ENCODE assay signal across 17 cellular contexts in genomic region chr2:42182654-42183308, GRCh38. TPM values are rescaled to one million over a fixed set of nuclear protein-coding genes. Genes with fewer than 3 reads are reported as not detected.
DNase-seq lines count a peak whose midpoint lies in the region; ATAC-seq lines count a peak whose summit lies in the region.
"Had no signal": no experiment of that assay in that cellular context is flagged by ENCODE, and none has a peak within 500 bp of the region (broad histone marks: within the 10 kb centered on the region; RNA-seq: fewer than 3 reads in every experiment).

No MANE protein-coding gene starts in this region.

- no peak overlapping the region for H3K4me3 ChIP-seq in trophoblast cell (ENCODE audit: low read depth, low read length)
- H3K4me3 ChIP-seq: ascending aorta, gastrocnemius medialis, HAP-1, left lung, prostate gland, uterus had no signal

- H3K4ac ChIP-seq in trophoblast cell (ENCODE audit: low read depth, low read length) = peak overlapping the region; percentile 40

- ATAC-seq in activated CD4-positive, alpha-beta T cell treated with anti-CD3 and anti-CD28 coated beads for 36 hours = no peak
- no peak for ATAC-seq in effector memory CD8-positive, alpha-beta T cell (replicated peaks)
- no peak for ATAC-seq in HG03442 (IDR thresholded peaks at IDR 0.05; ENCODE audit: unreplicated experiment)
- ATAC-seq: gastrocnemius medialis, left lung had no signal

- no peak overlapping the region for H3K4me2 ChIP-seq in trophoblast cell (ENCODE audit: low read length)

- H4K8ac ChIP-seq in trophoblast cell (ENCODE audit: low read depth, low read length) = no peak overlapping the region

- intact Hi-C loops in activated CD4-positive, alpha-beta T cell treated with anti-CD3 and anti-CD28 coated beads for 36 hours (cut with DNase I, micrococcal nuclease) = no loop called here

- H4K12ac ChIP-seq in trophoblast cell (ENCODE audit: low read depth, low read length) = no peak overlapping the region

- POLR2A ChIA-PET in activated CD4-positive, alpha-beta T cell treated with anti-CD3 and anti-CD28 coated beads for 36 hours (lab: Charles Lee) = interaction anchor here (0.7 to 1.3 kb wide), 2 partner anchors 11 to 84 kb away, joined by 3 to 4 read pairs; no protein-coding TSS in a partner anchor

- H3K4me3 Mint-ChIP-seq in activated CD4-positive, alpha-beta T cell treated with anti-CD3 and anti-CD28 coated beads for 36 hours = no peak overlapping the region
- H3K4me3 Mint-ChIP-seq in effector memory CD8-positive, alpha-beta T cell = peak overlapping the region; percentile 4 to 60

- H3K9ac ChIP-seq in trophoblast cell (ENCODE audit: low read length) = no peak overlapping the region

- H3K14ac ChIP-seq in trophoblast cell (ENCODE audit: low read length) = no peak overlapping the region

- H3K9me3 ChIP-seq in trophoblast cell (ENCODE audit: insufficient read depth, low read depth, low read length) = no peaks in the 10 kb centered on the region
- H3K9me3 ChIP-seq: ascending aorta, gastrocnemius medialis, HAP-1, left lung, prostate gland, uterus had no signal

- H2BK12ac ChIP-seq in trophoblast cell (ENCODE audit: low read length) = no peak overlapping the region

- no peaks in the 10 kb centered on the region for H3K79me1 ChIP-seq in trophoblast cell (ENCODE audit: low read length)

- H3K36me3 ChIP-seq in trophoblast cell (ENCODE audit: control insufficient read depth in 1 of 2, insufficient read depth in 2 of 2, low read length in 2 of 2) = peaks cover 0 to 3% of the 10 kb centered on the region in 2 experiments
- H3K36me3 ChIP-seq: ascending aorta, gastrocnemius medialis, HAP-1, left lung, prostate gland, uterus had no signal

- no peaks in the 10 kb centered on the region for H3K27me3 ChIP-seq in trophoblast cell (ENCODE audit: insufficient read depth, low read length)
- H3K27me3 ChIP-seq: ascending aorta, gastrocnemius medialis, left lung, uterus had no signal

- no peak overlapping the region for H2BK120ac ChIP-seq in trophoblast cell (ENCODE audit: insufficient read depth, low read length, poor library complexity)

- H3K4me1 Mint-ChIP-seq in activated CD4-positive, alpha-beta T cell treated with anti-CD3 and anti-CD28 coated beads for 36 hours = peaks cover 74% of the 10 kb centered on the region
- peaks cover 49 to 70% of the 10 kb centered on the region in 2 donors for H3K4me1 Mint-ChIP-seq in effector memory CD8-positive, alpha-beta T cell (ENCODE audit: low read depth in 2 of 2)

- no peaks in the 10 kb centered on the region for H3K9me3 Mint-ChIP-seq in activated CD4-positive, alpha-beta T cell treated with anti-CD3 and anti-CD28 coated beads for 36 hours (ENCODE audit: low read depth)
- no peaks in the 10 kb centered on the region for H3K9me3 Mint-ChIP-seq in effector memory CD8-positive, alpha-beta T cell

- no peak for DNase-seq in activated CD4-positive, alpha-beta T cell treated with anti-CD3 and anti-CD28 coated beads for 36 hours
- no peak for DNase-seq in activated CD4-positive, alpha-beta T cell treated with anti-CD3 and anti-CD28 coated beads for 4 hours
- DNase-seq in NCI-H748 (lab: John Stamatoyannopoulos, UW; ENCODE audit: unreplicated experiment) (peak; percentile 88), trophoblast cell (no peak), cerebellar nuclear complex (lab: John Stamatoyannopoulos, UW) (no peak), NCI-H2029 treated with DMSO at 0.1 percent for 48 hours (lab: John Stamatoyannopoulos, UW) (no peak)
- no peak for DNase-seq in effector memory CD8-positive, alpha-beta T cell
- DNase-seq: activated effector memory CD4-positive, alpha-beta T cell treated with anti-CD3 and anti-CD28 coated beads, Interleukin-2, amount 50 U/mL, for 16 hours; gastrocnemius medialis; left lung; NCI-H1105 treated with DMSO at 0.1 percent for 48 hours; uterus had no signal

- H2BK5ac ChIP-seq in trophoblast cell (ENCODE audit: low read depth, low read length, poor library complexity) = no peak overlapping the region

- no peaks in the 10 kb centered on the region for H3K79me2 ChIP-seq in trophoblast cell (ENCODE audit: control insufficient read depth, insufficient read depth, low read length, poor library complexity)

- H3K27ac Mint-ChIP-seq in activated CD4-positive, alpha-beta T cell treated with anti-CD3 and anti-CD28 coated beads for 36 hours = peak overlapping the region; percentile 6
- H3K27ac Mint-ChIP-seq in effector memory CD8-positive, alpha-beta T cell = peak overlapping the region; percentile 62 to 77

- no peak overlapping the region for H3K23ac ChIP-seq in trophoblast cell (ENCODE audit: low read length)

- H2AFZ ChIP-seq in trophoblast cell (ENCODE audit: insufficient read depth, low read length, poor library complexity) = no peak overlapping the region

- CTCF ChIA-PET in activated CD4-positive, alpha-beta T cell treated with anti-CD3 and anti-CD28 coated beads for 36 hours (lab: Charles Lee) = interaction anchor here (0.7 to 3.1 kb wide), 9 partner anchors 8 to 56 kb away, joined by 3 to 21 read pairs (median 4); no protein-coding TSS in a partner anchor

- no peak overlapping the region for H2AK5ac ChIP-seq in trophoblast cell (ENCODE audit: low read length)

- peaks cover 0 to 2% of the 10 kb centered on the region in 2 experiments for H3K4me1 ChIP-seq in trophoblast cell (ENCODE audit: control insufficient read depth in 1 of 2, insufficient read depth in 2 of 2, low read length in 2 of 2)
- H3K4me1 ChIP-seq: gastrocnemius medialis, HAP-1, prostate gland, uterus had no signal

- no CpG with 5 or more reads among the region's 2 CpGs for WGBS in trophoblast cell (ENCODE audit: extremely low coverage, insufficient coverage, insufficient read length)

- H3K27ac ChIP-seq in trophoblast cell (ENCODE audit: low read depth, low read length) = no peak overlapping the region
- H3K27ac ChIP-seq: ascending aorta, epithelial cell of prostate, gastrocnemius medialis, left lung, prostate gland, uterus had no signal

- no peaks in the 10 kb centered on the region for H3K27me3 Mint-ChIP-seq in activated CD4-positive, alpha-beta T cell treated with anti-CD3 and anti-CD28 coated beads for 36 hours
- H3K27me3 Mint-ChIP-seq in effector memory CD8-positive, alpha-beta T cell = no peaks in the 10 kb centered on the region

- H3K36me3 Mint-ChIP-seq in activated CD4-positive, alpha-beta T cell treated with anti-CD3 and anti-CD28 coated beads for 36 hours (ENCODE audit: low read depth) = peaks cover 18% of the 10 kb centered on the region
- peaks cover 26% of the 10 kb centered on the region for H3K36me3 Mint-ChIP-seq in effector memory CD8-positive, alpha-beta T cell (ENCODE audit: insufficient read depth)

- no peak overlapping the region for H3K18ac ChIP-seq in trophoblast cell (ENCODE audit: low read length)

- H4K91ac ChIP-seq in trophoblast cell (ENCODE audit: low read depth, low read length) = no peak overlapping the region

RNA-seq across cellular contexts. Expression of gene EML4, which starts 13.6 kb away (rescaled TPM):
- total RNA-seq in activated CD4-positive, alpha-beta T cell treated with anti-CD3 and anti-CD28 coated beads for 36 hours = 10 to 100 TPM; 72.1 to 74.1 TPM
- polyA plus RNA-seq in trophoblast cell (2013) = 32.8 and 33.8 TPM in 2 replicates
